Comparison of ENCODE assay signal across 8 cellular contexts in the genomic region with DNA sequence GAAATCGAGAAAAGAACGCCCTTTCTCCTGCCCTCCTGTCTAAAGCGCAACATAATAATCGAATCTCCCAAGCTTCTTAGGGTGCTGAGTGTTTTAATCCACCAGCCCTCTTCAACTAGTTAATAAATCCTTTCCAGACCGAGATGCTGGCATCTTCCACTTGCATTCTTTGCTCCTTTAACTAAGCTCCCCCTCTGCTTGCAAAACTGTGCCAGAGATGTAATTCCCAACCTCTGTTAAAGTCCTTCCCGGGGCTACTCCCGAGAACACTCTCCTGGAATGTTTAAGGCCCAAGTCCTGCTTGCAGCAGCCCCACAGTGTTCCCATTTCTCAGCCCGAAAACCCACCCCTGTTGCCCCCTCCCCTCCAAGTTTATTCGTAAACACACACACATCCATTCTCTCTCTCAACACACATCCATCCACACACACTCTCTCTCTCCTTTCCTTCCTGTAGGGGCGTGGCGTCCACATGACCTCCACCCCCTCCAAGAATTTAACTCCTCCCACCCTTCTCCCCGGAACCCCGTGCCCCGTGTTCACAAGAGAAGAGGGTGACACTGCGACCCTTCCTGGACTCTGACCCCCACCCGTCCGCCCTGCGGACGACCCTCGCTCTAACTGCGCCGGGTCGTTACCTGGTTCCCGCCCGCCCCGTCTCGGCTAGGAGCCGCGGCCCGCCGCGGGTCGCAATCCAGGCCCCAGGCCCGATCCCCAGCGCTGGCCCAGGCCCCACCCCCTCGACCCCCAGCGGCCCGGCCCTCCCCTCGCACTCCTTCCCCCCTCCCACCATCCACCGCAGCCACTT. TPM values are rescaled to one million over a fixed set of nuclear protein-coding genes. Genes with fewer than 3 reads are reported as not detected.
DNase-seq lines count a peak whose midpoint lies in the region; TF ChIP-seq lines count a peak whose summit lies in the region.

No MANE protein-coding gene starts in this region.

- no peaks in the 10 kb centered on the region for H3K36me3 ChIP-seq in Karpas-422 (ENCODE audit: insufficient read depth, low read length)

- no peaks in the 10 kb centered on the region for H3K36me3 Mint-ChIP-seq in neural crest cell (ENCODE audit: low read depth)

- peaks cover 63% of the 10 kb centered on the region for H3K4me1 Mint-ChIP-seq in neural crest cell

- peak overlapping the region; percentile 100 for H3K27ac Mint-ChIP-seq in neural crest cell (ENCODE audit: unreplicated experiment)

- peak overlapping the region; percentile 93 for H3K4me3 ChIP-seq in Karpas-422 (ENCODE audit: low read length)
- H3K4me3 ChIP-seq in foreskin fibroblast (ENCODE audit: low read depth in 1 of 2, low read length in 2 of 2): peak overlapping the region; percentile 76 to 89

- TF ChIP-seq CTCF in foreskin fibroblast (IDR thresholded peaks at IDR 0.05; ENCODE audit: low read depth, low read length) (no peak), neural crest cell (conservative IDR thresholded peaks at IDR 0.05) (no peak)

- peak overlapping the region; percentile 89 for H3K27ac ChIP-seq in Karpas-422 (ENCODE audit: low read length)

- peaks cover 18% of the 10 kb centered on the region for H3K79me2 ChIP-seq in Karpas-422 (ENCODE audit: low read length)

- H3K4me2 ChIP-seq in Karpas-422 (ENCODE audit: low read depth, low read length, poor library complexity, severe bottlenecking): peak overlapping the region; percentile 100

- H2AFZ ChIP-seq in Karpas-422 (ENCODE audit: low read length): peak overlapping the region; percentile 95; the same call in 1 of the 2 replicates

- H3K9me2 ChIP-seq in Karpas-422 (replicated peaks; ENCODE audit: insufficient read depth, low read length): no peaks in the 10 kb centered on the region

- peaks cover 5% of the 10 kb centered on the region; the same call in 1 of the 2 replicates for H4K20me1 ChIP-seq in Karpas-422 (ENCODE audit: insufficient read depth, low read depth, low read length)

- peak; percentile 94 for DNase-seq in EL
- peak; percentile 92 for DNase-seq in GOT3 (lab: John Stamatoyannopoulos, UW)
- peak; percentile 96 for DNase-seq in Karpas-422
- DNase-seq in RKO (ENCODE audit: low spot score): peak; percentile 91
- peak; percentile 94 for DNase-seq in activated effector memory CD4-positive, alpha-beta T cell treated with anti-CD3 and anti-CD28 coated beads, Interleukin-2, amount 50 U/mL, for 16 hours
- peak; percentile 87 to 94 for DNase-seq in foreskin fibroblast
- no peak for DNase-seq in neural crest cell (ENCODE audit: low read depth, low spot score)
- DNase-seq in stromal cell of bone marrow (ENCODE audit: low read depth): peak; percentile 85

- H3K27me3 Mint-ChIP-seq in neural crest cell (ENCODE audit: low read depth): no peaks in the 10 kb centered on the region

- H3K9ac ChIP-seq in Karpas-422 (ENCODE audit: low read length): peak overlapping the region; percentile 97

- no peaks in the 10 kb centered on the region for H3K9me3 ChIP-seq in Karpas-422 (ENCODE audit: low read length)

- H3K4me3 Mint-ChIP-seq in neural crest cell: peak overlapping the region; percentile 92

- H3K9me3 Mint-ChIP-seq in neural crest cell: no peaks in the 10 kb centered on the region

- H3K4me1 ChIP-seq in Karpas-422 (ENCODE audit: low read length): peaks cover 53% of the 10 kb centered on the region

- no peaks in the 10 kb centered on the region for H3K27me3 ChIP-seq in Karpas-422 (ENCODE audit: low read length)

RNA-seq across cellular contexts. Expression of a gene that starts 7.0 kb away (rescaled TPM):
- 28.6 and 42.8 TPM in 2 replicates for total RNA-seq in Karpas-422 (2014; rRNA removed; shearing (Covaris generic); ENCODE audit: low replicate concordance)
- total RNA-seq in neural crest cell: 57.0 and 57.1 TPM in 2 replicates

RNA-seq across cellular contexts. Expression of a gene that starts 51.5 kb away (rescaled TPM):
- total RNA-seq in Karpas-422 (2014; rRNA removed; shearing (Covaris generic); ENCODE audit: low replicate concordance): 52.5 and 53.2 TPM in 2 replicates
- total RNA-seq in neural crest cell: 41.6 and 44.4 TPM in 2 replicates
